1 cellular context compared by ENCODE assay signal in the genomic region with DNA sequence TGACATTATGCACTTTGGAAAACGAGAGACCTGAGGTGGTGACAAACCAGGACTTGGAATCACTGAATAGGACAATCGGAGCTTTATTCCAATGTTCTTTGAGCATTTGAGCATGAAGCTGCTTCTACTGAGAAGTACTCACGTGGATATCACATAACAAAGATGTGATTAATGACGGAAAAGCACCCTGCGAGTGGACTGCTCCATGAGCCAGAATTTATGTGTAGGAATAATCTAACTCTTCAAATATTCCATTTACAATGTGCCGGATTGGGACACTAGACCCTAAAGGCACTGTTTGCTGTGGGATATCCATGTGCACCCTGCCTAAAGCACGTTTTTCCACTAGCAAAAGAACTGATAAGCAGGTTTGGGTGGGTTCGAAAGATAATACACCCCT.
A peak's percentile ranks its signal among the peaks of the same experiment; 100 is the strongest.
TF ChIP-seq lines count a peak whose summit lies in the region.

No MANE protein-coding gene starts in this region.

TF ChIP-seq in HEK293, 187 proteins besides CTCF, POLR2A, EP300 and RAD21 (continued from another document):
- 0 out of 2 replicates have a peak, but pooled peaks have one; percentile 17 for TF ChIP-seq ZNF629 (tag by site-specific recombination; IDR thresholded peaks at IDR 0.05)
